ENCODE assay signal across 8 cellular contexts in genomic region chr4:107824367-107825071, GRCh38. TPM values are rescaled to one million over a fixed set of nuclear protein-coding genes. Genes with fewer than 3 reads are reported as not detected.
DNase-seq lines count a peak whose midpoint lies in the region; ATAC-seq and TF ChIP-seq lines count a peak whose summit lies in the region.

SGMS2 (plus strand) TSS chr4:107824932; CDS start chr4:107895554, 70,622 bp downstream.

- TF ChIP-seq CTCF in colonic mucosa (IDR thresholded peaks at IDR 0.05), result no peak

- peak; percentile 65 for ATAC-seq in GM21723 (IDR thresholded peaks at IDR 0.05; ENCODE audit: unreplicated experiment)
- peak; percentile 55 to 74 for ATAC-seq in activated CD4-positive, CD25-positive, alpha-beta regulatory T cell treated with anti-CD3 and anti-CD28 coated beads, Interleukin-2, amount 50 U/mL, for 24 hours

- H3K27ac ChIP-seq in colonic mucosa (peak within 1 kb of the TSS; percentile 96), layer of hippocampus (ENCODE audit: low read depth, low read length) (peak within 1 kb of the TSS; percentile 82)

- intact Hi-C loops in colonic mucosa (cut with DNase I), result loop anchor here (10.0 kb wide), 1 partner anchor 90 kb away; no protein-coding TSS in a partner anchor

- H3K9me3 ChIP-seq in ES-I3 (ENCODE audit: control insufficient read depth, insufficient read depth, low read length), result no peaks in the 10 kb centered on the region
- no peaks in the 10 kb centered on the region for H3K9me3 ChIP-seq in colonic mucosa

- TF ChIP-seq RAD21 in Ishikawa (IDR thresholded peaks at IDR 0.05; ENCODE audit: low read depth), result 0 out of 2 replicates have a peak, but pooled peaks have one; percentile 15

- H3K4me1 ChIP-seq in ES-I3 (ENCODE audit: insufficient read depth, low read length) (peaks cover 5% of the 10 kb centered on the region), colonic mucosa (no peaks in the 10 kb centered on the region)

- DNase-seq in colonic mucosa, result peak; percentile 91
- peak; percentile 63 for DNase-seq in stimulated activated CD4-positive, alpha-beta T cell treated with anti-CD3 and anti-CD28 coated beads, Interleukin-12 subunit alpha, Interleukin-12 subunit beta, amount 100 ng/mL, for 4 hours
- no peak for DNase-seq in NCI-H187 treated with DMSO at 0.1 percent for 48 hours (lab: John Stamatoyannopoulos, UW)

- H3K9ac ChIP-seq in ES-I3 (ENCODE audit: low read depth, low read length), result peak within 1 kb of the TSS; percentile 64; the same call in 1 of the 2 replicates
- H3K9ac ChIP-seq in colonic mucosa (ENCODE audit: low read depth in 2 of 2, low read length in 2 of 2), result peak within 1 kb of the TSS; percentile 89 to 92

- H3K4me3 ChIP-seq in colonic mucosa, result peak within 1 kb of the TSS; percentile 73

- H3K27me3 ChIP-seq in colonic mucosa (no peaks in the 10 kb centered on the region), layer of hippocampus (ENCODE audit: control insufficient read depth, insufficient read depth, low read length) (no peaks in the 10 kb centered on the region)

- H3K36me3 ChIP-seq in ES-I3 (ENCODE audit: insufficient read depth, low read length) (no peaks in the 10 kb centered on the region), colonic mucosa (no peaks in the 10 kb centered on the region)

- peak; percentile 55; the same call in 1 of the 2 replicates for TF ChIP-seq EP300 in Ishikawa (IDR thresholded peaks at IDR 0.05; ENCODE audit: borderline replicate concordance)

TF ChIP-seq in Ishikawa, 13 proteins besides CTCF, POLR2A, EP300 and RAD21:
- no peak for TF ChIP-seq REST (IDR thresholded peaks at IDR 0.05; ENCODE audit: low read depth)
- peak; percentile 76 for TF ChIP-seq TEAD4 (IDR thresholded peaks at IDR 0.05)
- TF ChIP-seq ZBTB7A (IDR thresholded peaks at IDR 0.05; ENCODE audit: low read depth), result no peak; the same call in 1 of the 2 replicates
- no peak for TF ChIP-seq FOXM1 (IDR thresholded peaks at IDR 0.05; ENCODE audit: borderline replicate concordance, low read depth)
- 0 out of 2 replicates have a peak, but pooled peaks have one; percentile 40 for TF ChIP-seq CREB1 (IDR thresholded peaks at IDR 0.05; ENCODE audit: low read depth)
- TF ChIP-seq TAF1 (IDR thresholded peaks at IDR 0.05; ENCODE audit: low read depth), result peak; percentile 50; the same call in 1 of the 2 replicates
- TF ChIP-seq YY1 (IDR thresholded peaks at IDR 0.05; ENCODE audit: low read depth), result 0 out of 2 replicates have a peak, but pooled peaks have one; percentile 46
- peak; percentile 96 for TF ChIP-seq EGR1 (IDR thresholded peaks at IDR 0.05)
- peak; percentile 11; the same call in 1 of the 2 replicates for TF ChIP-seq MAX (IDR thresholded peaks at IDR 0.05)
- no peak for TF ChIP-seq USF1 (IDR thresholded peaks at IDR 0.05)
- TF ChIP-seq CEBPB (IDR thresholded peaks at IDR 0.05), result peak; percentile 47; the same call in 1 of the 2 replicates
- TF ChIP-seq NFIC (IDR thresholded peaks at IDR 0.05), result peak; percentile 83
- TF ChIP-seq TCF12 (IDR thresholded peaks at IDR 0.05; ENCODE audit: low read depth), result peak; percentile 78; the same call in 1 of the 2 replicates

RNA-seq across cellular contexts. Expression of gene SGMS2, which starts in this region (rescaled TPM):
- total RNA-seq in colonic mucosa, result 10 to 100 TPM; 34.9 to 49.1 TPM
